In the genomic region with DNA sequence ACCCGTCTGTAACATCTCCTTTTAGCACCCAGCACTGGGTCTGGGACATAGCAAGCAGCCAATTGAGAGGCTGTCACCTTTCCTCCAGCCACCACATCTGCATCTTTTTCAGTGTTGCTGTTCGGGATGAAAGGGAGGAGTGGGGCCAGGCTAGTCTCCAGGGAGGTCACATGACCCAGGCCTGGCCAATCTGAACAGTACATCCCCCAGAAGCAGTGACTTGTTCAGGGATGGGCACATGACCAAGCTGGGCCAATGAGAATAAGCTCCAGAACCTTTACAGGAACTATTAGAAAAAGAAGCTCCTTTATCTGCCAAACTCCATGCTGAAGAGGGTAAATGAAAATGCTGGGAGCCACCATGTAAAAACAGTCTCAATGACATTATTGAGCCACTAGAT, we compare ENCODE assay signal across 24 cellular contexts.
DNase-seq lines count a peak whose midpoint lies in the region; ATAC-seq and TF ChIP-seq lines count a peak whose summit lies in the region.
"Had no signal": no experiment of that assay in that cellular context is flagged by ENCODE, and none has a peak within 500 bp of the region (broad histone marks: within the 10 kb centered on the region; RNA-seq: fewer than 3 reads in every experiment).

No MANE protein-coding gene starts in this region.

- H3K27me3 Mint-ChIP-seq in progenitor cell of endocrine pancreas, result peaks cover 4% of the 10 kb centered on the region
- H3K27me3 Mint-ChIP-seq in activated CD4-positive, alpha-beta memory T cell treated with anti-CD3 and anti-CD28 coated beads, Interleukin-2, amount 10 ng/mL, durations not matched to agents 7 days and 5 days, result no peaks in the 10 kb centered on the region
- peaks cover 2% of the 10 kb centered on the region for H3K27me3 Mint-ChIP-seq in activated CD4-positive, alpha-beta T cell treated with anti-CD3 and anti-CD28 coated beads, Interleukin-2, amount 10 ng/mL, durations not matched to agents 24 days and 14 days

- no peaks in the 10 kb centered on the region for H3K9me3 Mint-ChIP-seq in progenitor cell of endocrine pancreas (ENCODE audit: low read depth)
- no peaks in the 10 kb centered on the region for H3K9me3 Mint-ChIP-seq in activated CD4-positive, alpha-beta memory T cell treated with anti-CD3 and anti-CD28 coated beads, Interleukin-2, amount 10 ng/mL, durations not matched to agents 7 days and 5 days
- H3K9me3 Mint-ChIP-seq in activated CD4-positive, alpha-beta T cell treated with anti-CD3 and anti-CD28 coated beads, Interleukin-2, amount 10 ng/mL, durations not matched to agents 24 days and 14 days, result no peaks in the 10 kb centered on the region
- H3K9me3 Mint-ChIP-seq: activated naive CD8-positive, alpha-beta T cell treated with anti-CD3 and anti-CD28 coated beads, Interleukin-2, amount 10 ng/mL, durations not matched to agents 7 days and 5 days; activated T-helper 2 cell treated with anti-CD3 and anti-CD28 coated beads, Interferon-gamma antibody, Interleukin-2, Interleukin-4, amounts not matched to agents 10 μg/mL and 5 μg/mL and 100 μg/mL, durations not matched to agents 14 hours and 24 hours and 36 hours; IgD-negative memory B cell; nephron had no signal

- TF ChIP-seq CTCF in OCI-LY7 (conservative IDR thresholded peaks at IDR 0.05; ENCODE audit: low read length), result no peak
- no peak for TF ChIP-seq CTCF in foreskin keratinocyte (conservative IDR thresholded peaks at IDR 0.05)
- TF ChIP-seq CTCF in progenitor cell of endocrine pancreas (IDR thresholded peaks at IDR 0.05; ENCODE audit: unreplicated experiment), result no peak

- intact Hi-C loops in OCI-LY7 (cut with micrococcal nuclease; ENCODE audit: unreplicated experiment), result no loop called here
- intact Hi-C loops in activated CD4-positive, alpha-beta T cell treated with anti-CD3 and anti-CD28 coated beads, Interleukin-2, amount 10 ng/mL, durations not matched to agents 24 days and 14 days (cut with micrococcal nuclease), result no loop called here

- H3K27ac ChIP-seq in OCI-LY7 (ENCODE audit: low read depth, low read length, poor library complexity, severe bottlenecking), result no peak overlapping the region
- H3K27ac ChIP-seq in foreskin keratinocyte, result no peak overlapping the region
- H3K27ac ChIP-seq: parathyroid adenoma, PC-9, upper lobe of left lung, VCaP had no signal

- H3K79me2 ChIP-seq in OCI-LY7 (ENCODE audit: insufficient read depth, low read depth, low read length), result no peaks in the 10 kb centered on the region

- ATAC-seq in HG03342 (IDR thresholded peaks at IDR 0.05; ENCODE audit: unreplicated experiment) (peak; percentile 49), foreskin keratinocyte (peak; percentile 21), GM18511 (IDR thresholded peaks at IDR 0.05; ENCODE audit: unreplicated experiment) (no peak)
- ATAC-seq: sciatic nerve, T-helper 17 cell had no signal

- no peaks in the 10 kb centered on the region for H3K9me2 ChIP-seq in OCI-LY7 (ENCODE audit: insufficient read depth, low read length)

- peak; percentile 46 for DNase-seq in ELF-1 (ENCODE audit: low read depth, low spot score)
- DNase-seq in OCI-LY7 (ENCODE audit: low spot score), result peak; percentile 9
- no peak for DNase-seq in foreskin keratinocyte
- DNase-seq in progenitor cell of endocrine pancreas (ENCODE audit: low spot score, unreplicated experiment), result no peak
- DNase-seq in activated CD4-positive, alpha-beta memory T cell treated with anti-CD3 and anti-CD28 coated beads, Interleukin-2, amount 10 ng/mL, durations not matched to agents 7 days and 5 days, result no peak
- no peak for DNase-seq in activated CD4-positive, alpha-beta T cell treated with anti-CD3 and anti-CD28 coated beads, Interleukin-2, amount 10 ng/mL, durations not matched to agents 24 days and 14 days
- DNase-seq: activated CD4-positive, alpha-beta T cell treated with anti-CD3 and anti-CD28 coated beads, Interleukin-2, amount 50 U/mL, for 1 hour; activated naive CD8-positive, alpha-beta T cell treated with anti-CD3 and anti-CD28 coated beads, Interleukin-2, amount 10 ng/mL, durations not matched to agents 7 days and 5 days; C1 segment of cervical spinal cord; cerebellar nuclear complex; EL; NCI-H226; NCI-H748 treated with DMSO at 0.1 percent for 48 hours; PC-9; T-helper 17 cell; upper lobe of left lung had no signal

- POLR2A ChIA-PET in OCI-LY7 (lab: Charles Lee), result interaction anchor here (0.6 kb wide), 1 partner anchor 642 kb away, joined by 3 read pairs; the partner anchor contains the start of gene SPDL1
- POLR2A ChIA-PET in activated CD4-positive, alpha-beta memory T cell treated with anti-CD3 and anti-CD28 coated beads, Interleukin-2, amount 10 ng/mL, durations not matched to agents 7 days and 5 days (lab: Charles Lee), result no interaction called here

- no peak overlapping the region for H3K4me3 Mint-ChIP-seq in progenitor cell of endocrine pancreas (ENCODE audit: low read depth)
- H3K4me3 Mint-ChIP-seq in activated CD4-positive, alpha-beta memory T cell treated with anti-CD3 and anti-CD28 coated beads, Interleukin-2, amount 10 ng/mL, durations not matched to agents 7 days and 5 days, result no peak overlapping the region
- no peak overlapping the region for H3K4me3 Mint-ChIP-seq in activated CD4-positive, alpha-beta T cell treated with anti-CD3 and anti-CD28 coated beads, Interleukin-2, amount 10 ng/mL, durations not matched to agents 24 days and 14 days
- H3K4me3 Mint-ChIP-seq: activated naive CD8-positive, alpha-beta T cell treated with anti-CD3 and anti-CD28 coated beads, Interleukin-2, amount 10 ng/mL, durations not matched to agents 7 days and 5 days; IgD-negative memory B cell; nephron; T-helper 17 cell had no signal

- H3K4me1 Mint-ChIP-seq in progenitor cell of endocrine pancreas (ENCODE audit: low read depth), result peaks cover 6% of the 10 kb centered on the region
- no peaks in the 10 kb centered on the region for H3K4me1 Mint-ChIP-seq in activated CD4-positive, alpha-beta memory T cell treated with anti-CD3 and anti-CD28 coated beads, Interleukin-2, amount 10 ng/mL, durations not matched to agents 7 days and 5 days
- peaks cover under 1% of the 10 kb centered on the region for H3K4me1 Mint-ChIP-seq in activated CD4-positive, alpha-beta T cell treated with anti-CD3 and anti-CD28 coated beads, Interleukin-2, amount 10 ng/mL, durations not matched to agents 24 days and 14 days
- H3K4me1 Mint-ChIP-seq: activated naive CD8-positive, alpha-beta T cell treated with anti-CD3 and anti-CD28 coated beads, Interleukin-2, amount 10 ng/mL, durations not matched to agents 7 days and 5 days; T-helper 17 cell had no signal

- H2AFZ ChIP-seq in OCI-LY7 (ENCODE audit: low read length), result peak overlapping the region; percentile 57; the same call in 1 of the 2 replicates
- H2AFZ ChIP-seq: parathyroid adenoma, PC-9 had no signal

- no peaks in the 10 kb centered on the region for H3K4me1 ChIP-seq in OCI-LY7 (ENCODE audit: insufficient read depth, low read length, poor library complexity, severe bottlenecking)
- no peaks in the 10 kb centered on the region for H3K4me1 ChIP-seq in foreskin keratinocyte
- H3K4me1 ChIP-seq: upper lobe of left lung had no signal

- H3K9me3 ChIP-seq in OCI-LY7 (ENCODE audit: low read length), result no peaks in the 10 kb centered on the region
- H3K9me3 ChIP-seq: upper lobe of left lung had no signal

- CTCF ChIA-PET in OCI-LY7 (lab: Charles Lee; ENCODE audit: unreplicated experiment), result no interaction called here
- CTCF ChIA-PET in activated CD4-positive, alpha-beta memory T cell treated with anti-CD3 and anti-CD28 coated beads, Interleukin-2, amount 10 ng/mL, durations not matched to agents 7 days and 5 days (lab: Charles Lee), result no interaction called here

- H3K27me3 ChIP-seq in foreskin keratinocyte, result no peaks in the 10 kb centered on the region
- H3K27me3 ChIP-seq: upper lobe of left lung had no signal

- no peaks in the 10 kb centered on the region for H4K20me1 ChIP-seq in OCI-LY7 (ENCODE audit: insufficient read depth, low read length)

- H3K4me2 ChIP-seq in OCI-LY7 (ENCODE audit: low read length), result no peak overlapping the region
- H3K4me2 ChIP-seq: PC-9 had no signal

- no peak overlapping the region for H3K4me3 ChIP-seq in OCI-LY7 (ENCODE audit: low read depth, low read length, poor library complexity, severe bottlenecking)
- H3K4me3 ChIP-seq: PC-9, upper lobe of left lung had no signal

- no peaks in the 10 kb centered on the region for H3K36me3 ChIP-seq in OCI-LY7 (ENCODE audit: insufficient read depth, low read length)
- H3K36me3 ChIP-seq: upper lobe of left lung had no signal

- H3K36me3 Mint-ChIP-seq in progenitor cell of endocrine pancreas (ENCODE audit: insufficient read depth), result no peaks in the 10 kb centered on the region
- no peaks in the 10 kb centered on the region for H3K36me3 Mint-ChIP-seq in activated CD4-positive, alpha-beta memory T cell treated with anti-CD3 and anti-CD28 coated beads, Interleukin-2, amount 10 ng/mL, durations not matched to agents 7 days and 5 days (ENCODE audit: low read depth)
- no peaks in the 10 kb centered on the region for H3K36me3 Mint-ChIP-seq in activated CD4-positive, alpha-beta T cell treated with anti-CD3 and anti-CD28 coated beads, Interleukin-2, amount 10 ng/mL, durations not matched to agents 24 days and 14 days (ENCODE audit: low read depth)
- H3K36me3 Mint-ChIP-seq: activated naive CD8-positive, alpha-beta T cell treated with anti-CD3 and anti-CD28 coated beads, Interleukin-2, amount 10 ng/mL, durations not matched to agents 7 days and 5 days; IgD-negative memory B cell had no signal

- no TSS peak for BruUV-seq in OCI-LY7 (replicated peaks; lab: Mats Ljungman, UMichigan)

- no peak overlapping the region for H3K27ac Mint-ChIP-seq in progenitor cell of endocrine pancreas
- no peak overlapping the region for H3K27ac Mint-ChIP-seq in activated CD4-positive, alpha-beta memory T cell treated with anti-CD3 and anti-CD28 coated beads, Interleukin-2, amount 10 ng/mL, durations not matched to agents 7 days and 5 days
- H3K27ac Mint-ChIP-seq in activated CD4-positive, alpha-beta T cell treated with anti-CD3 and anti-CD28 coated beads, Interleukin-2, amount 10 ng/mL, durations not matched to agents 24 days and 14 days, result no peak overlapping the region
- H3K27ac Mint-ChIP-seq: activated naive CD8-positive, alpha-beta T cell treated with anti-CD3 and anti-CD28 coated beads, Interleukin-2, amount 10 ng/mL, durations not matched to agents 7 days and 5 days; activated T-helper 2 cell treated with anti-CD3 and anti-CD28 coated beads, Interferon-gamma antibody, Interleukin-2, Interleukin-4, amounts not matched to agents 10 μg/mL and 5 μg/mL and 100 μg/mL, durations not matched to agents 14 hours and 24 hours and 36 hours; IgD-negative memory B cell; T-helper 17 cell had no signal

Comparison
In these comparisons a context has a peak if more than half of its experiments do, and no peak if none do; other contexts are left out.
1. DNase-seq: peak in ELF-1 (single experiment) and OCI-LY7 (single experiment); none in foreskin keratinocyte (0 of 2), progenitor cell of endocrine pancreas (single experiment), activated CD4-positive, alpha-beta memory T cell treated with anti-CD3 and anti-CD28 coated beads, Interleukin-2, amount 10 ng/mL, durations not matched to agents 7 days and 5 days (single experiment) and activated CD4-positive, alpha-beta T cell treated with anti-CD3 and anti-CD28 coated beads, Interleukin-2, amount 10 ng/mL, durations not matched to agents 24 days and 14 days (single experiment).